ENCODE assay signal across 8 cellular contexts in genomic region chr2:111897924-111898702, GRCh38. TPM values are rescaled to one million over a fixed set of nuclear protein-coding genes. Genes with fewer than 3 reads are reported as not detected.
DNase-seq lines count a peak whose midpoint lies in the region; ATAC-seq, FAIRE-seq and TF ChIP-seq lines count a peak whose summit lies in the region.

Gene MERTK, plus strand, starts transcription at chr2:111898607. Its CDS starts 129 bp downstream, at chr2:111898736.

- H3K36me3 Mint-ChIP-seq in activated naive CD4-positive, alpha-beta T cell treated with anti-CD3 and anti-CD28 coated beads, Interleukin-2, amount 50 U/mL, for 72 hours: no peaks in the 10 kb centered on the region
- H3K36me3 Mint-ChIP-seq in glutamatergic neuron (ENCODE audit: unreplicated experiment): no peaks in the 10 kb centered on the region

- H3K9me3 Mint-ChIP-seq in activated naive CD4-positive, alpha-beta T cell treated with anti-CD3 and anti-CD28 coated beads, Interleukin-2, amount 50 U/mL, for 72 hours: no peaks in the 10 kb centered on the region
- H3K9me3 Mint-ChIP-seq in glutamatergic neuron (ENCODE audit: unreplicated experiment): peaks cover 3% of the 10 kb centered on the region

- peak; percentile 88 to 93 for ATAC-seq in activated naive CD4-positive, alpha-beta T cell treated with anti-CD3 and anti-CD28 coated beads, Interleukin-2, amount 50 U/mL, for 72 hours
- peak; percentile 90 for ATAC-seq in omental fat pad (ENCODE audit: low FRiP score)

- no peaks in the 10 kb centered on the region for H3K4me1 Mint-ChIP-seq in glutamatergic neuron (ENCODE audit: low read depth, unreplicated experiment)

- TF ChIP-seq CTCF in glutamatergic neuron (IDR thresholded peaks at IDR 0.05; ENCODE audit: partially characterized antibody, unreplicated experiment) (peak; percentile 28), omental fat pad (IDR thresholded peaks at IDR 0.05) (no peak)

- no peaks in the 10 kb centered on the region for H3K9me3 ChIP-seq in SJSA1 (replicated peaks)

- peak within 1 kb of the TSS in 1 of 2 donors; percentile 33 for H3K27ac Mint-ChIP-seq in activated naive CD4-positive, alpha-beta T cell treated with anti-CD3 and anti-CD28 coated beads, Interleukin-2, amount 50 U/mL, for 72 hours
- H3K27ac Mint-ChIP-seq in glutamatergic neuron (ENCODE audit: unreplicated experiment): no peak within 1 kb of the TSS

- H3K27ac ChIP-seq in SJSA1: no peak within 1 kb of the TSS

- H3K4me3 ChIP-seq in Jurkat, Clone E6-1 (ENCODE audit: low read length): peak within 1 kb of the TSS; percentile 77
- H3K4me3 ChIP-seq in SJSA1: peak within 1 kb of the TSS; percentile 32

- no peaks in the 10 kb centered on the region for H3K36me3 ChIP-seq in SJSA1

- peak; percentile 81 for DNase-seq in AG08396 (ENCODE audit: low spot score)
- DNase-seq in Jurkat, Clone E6-1 (ENCODE audit: low read depth, low spot score): peak; percentile 44
- DNase-seq in SJSA1 (ENCODE audit: low read depth in 1 of 2, low spot score in 2 of 2): peak in 1 of 2 experiments; percentile 28
- DNase-seq in activated naive CD4-positive, alpha-beta T cell treated with anti-CD3 and anti-CD28 coated beads, Interleukin-2, amount 50 U/mL, for 72 hours (ENCODE audit: low spot score in 2 of 2): peak; percentile 61 to 78
- peak; percentile 88 for DNase-seq in glutamatergic neuron
- DNase-seq in omental fat pad (ENCODE audit: low spot score): peak; percentile 40
- DNase-seq in urothelium cell line (ENCODE audit: low spot score): peak; percentile 91

- H3K27me3 Mint-ChIP-seq in glutamatergic neuron (ENCODE audit: unreplicated experiment): peaks cover 3% of the 10 kb centered on the region

- H3K27me3 ChIP-seq in SJSA1 (replicated peaks): peaks cover 78% of the 10 kb centered on the region

- no peak for FAIRE-seq in urothelium cell line (lab: Jason Lieb, UNC)

- in situ Hi-C loops in GM18951 (cut with MboI; ENCODE audit: low sequenced_read_pairs, unreplicated experiment): no loop called here

- TF ChIP-seq POLR2A in GM18951 (IDR thresholded peaks at IDR 0.05; ENCODE audit: extremely low read depth, insufficient read depth, insufficient read length): peak; percentile 58

- peak within 1 kb of the TSS; percentile 91 for H3K4me3 Mint-ChIP-seq in glutamatergic neuron (ENCODE audit: unreplicated experiment)

- H3K4me1 ChIP-seq in SJSA1 (replicated peaks): peaks cover 20% of the 10 kb centered on the region

RNA-seq across cellular contexts. Expression of gene MERTK, which starts in this region (rescaled TPM):
- 4.4 TPM for polyA plus RNA-seq in Jurkat, Clone E6-1 (2012; ENCODE audit: insufficient read depth, insufficient read length)
- not detected in 2 replicates for total RNA-seq in SJSA1 (2014; rRNA removed; shearing (Covaris generic))
- total RNA-seq in activated naive CD4-positive, alpha-beta T cell treated with anti-CD3 and anti-CD28 coated beads, Interleukin-2, amount 50 U/mL, for 72 hours: 1 to 10 TPM; 1.0 to 1.1 TPM
- total RNA-seq in glutamatergic neuron (ENCODE audit: unreplicated experiment): 2.3 TPM
- total RNA-seq in omental fat pad: 10 to 100 TPM; 29.4 to 63.0 (median 48.6) TPM
